In genomic region chr11:206002-206384, GRCh38 we compare ENCODE assay signal across 9 cellular contexts. TPM values are rescaled to one million over a fixed set of nuclear protein-coding genes. Genes with fewer than 3 reads are reported as not detected.
DNase-seq lines count a peak whose midpoint lies in the region; ATAC-seq and TF ChIP-seq lines count a peak whose summit lies in the region.
"Had no signal": no experiment of that assay in that cellular context is flagged by ENCODE, and none has a peak within 500 bp of the region (broad histone marks: within the 10 kb centered on the region; RNA-seq: fewer than 3 reads in every experiment).

No MANE protein-coding gene starts in this region.

- no peaks in the 10 kb centered on the region for H3K9me3 Mint-ChIP-seq in chondrocyte (ENCODE audit: low read depth)

- DNase-seq in chondrocyte (ENCODE audit: low spot score) = peak; percentile 68
- DNase-seq in pons (ENCODE audit: low spot score) = no peak
- no peak for DNase-seq in activated gamma-delta T cell treated with Interleukin-2 at 50 U/mL for 16 hours
- no peak for DNase-seq in foreskin melanocyte

- no peak for ATAC-seq in GM18867 (IDR thresholded peaks at IDR 0.05; ENCODE audit: unreplicated experiment)

- H3K79me2 ChIP-seq in KMS-11 (ENCODE audit: insufficient read depth, low read depth) = peaks cover 40% of the 10 kb centered on the region

- no peaks in the 10 kb centered on the region for H3K27me3 Mint-ChIP-seq in chondrocyte (ENCODE audit: low read depth)

- no peaks in the 10 kb centered on the region for H3K9me3 ChIP-seq in muscle layer of colon (ENCODE audit: low read length)

- peak overlapping the region; percentile 98 for H3K27ac Mint-ChIP-seq in chondrocyte (ENCODE audit: unreplicated experiment)

- H3K27ac ChIP-seq in 22Rv1 = peak overlapping the region; percentile 99
- no peak overlapping the region for H3K27ac ChIP-seq in KMS-11
- peak overlapping the region; percentile 92 for H3K27ac ChIP-seq in muscle layer of colon (ENCODE audit: low read depth, low read length)

- no peaks in the 10 kb centered on the region for H4K20me1 ChIP-seq in KMS-11 (ENCODE audit: insufficient read depth)

- H3K36me3 ChIP-seq in KMS-11 (ENCODE audit: insufficient read depth) = no peaks in the 10 kb centered on the region; the same call in 1 of the 2 replicates
- H3K36me3 ChIP-seq in muscle layer of colon (ENCODE audit: insufficient read depth, low read length) = peaks cover 65% of the 10 kb centered on the region

- peak overlapping the region; percentile 74 for H3K4me2 ChIP-seq in KMS-11

- H3K4me3 Mint-ChIP-seq in chondrocyte (ENCODE audit: unreplicated experiment) = peak overlapping the region; percentile 99

- H3K9ac ChIP-seq in KMS-11 (peak overlapping the region; percentile 77; the same call in 1 of the 2 replicates), muscle layer of colon (ENCODE audit: low read length) (peak overlapping the region; percentile 92)

- no peak overlapping the region for H2AFZ ChIP-seq in KMS-11 (ENCODE audit: low read depth)

- H3K27me3 ChIP-seq in KMS-11 (ENCODE audit: insufficient read depth, low read depth) (no peaks in the 10 kb centered on the region), muscle layer of colon (ENCODE audit: control insufficient read depth in 1 of 2, insufficient read depth in 2 of 2, low read length in 2 of 2) (no peaks in the 10 kb centered on the region)

- H3K4me1 ChIP-seq in KMS-11 (ENCODE audit: low read depth, poor library complexity, severe bottlenecking) (peaks cover 18% of the 10 kb centered on the region), muscle layer of colon (ENCODE audit: insufficient read depth, low read length) (peaks cover 36% of the 10 kb centered on the region)

- H3K36me3 Mint-ChIP-seq in chondrocyte (ENCODE audit: low read depth) = peaks cover 13% of the 10 kb centered on the region

- TF ChIP-seq CTCF in 22Rv1 (IDR thresholded peaks at IDR 0.05) = no peak
- no peak for TF ChIP-seq CTCF in KMS-11 (conservative IDR thresholded peaks at IDR 0.05; ENCODE audit: low read depth, low read length)
- no peak for TF ChIP-seq CTCF in chondrocyte (IDR thresholded peaks at IDR 0.05)

- H3K4me1 Mint-ChIP-seq in chondrocyte (ENCODE audit: low read depth) = peaks cover 47% of the 10 kb centered on the region

- H3K4me3 ChIP-seq in KMS-11 (IDR thresholded peaks at IDR 0.05; ENCODE audit: insufficient read depth, low read depth, low read length) (no peak overlapping the region), muscle layer of colon (ENCODE audit: low read depth in 1 of 2, low read length in 2 of 2) (peak overlapping the region; percentile 63 to 99)

RNA-seq across cellular contexts. Expression of gene BET1L, which starts 1.2 kb away (rescaled TPM):
- total RNA-seq in chondrocyte = 58.0 to 71.1 TPM (median 59.6 TPM) in 3 replicates

RNA-seq across cellular contexts. Expression of gene RIC8A, which starts 1.5 kb away (rescaled TPM):
- total RNA-seq in chondrocyte = 107 to 130 TPM (median 124 TPM) in 3 replicates

RNA-seq across cellular contexts. Expression of gene SCGB1C1, which starts 13.1 kb away (rescaled TPM):
- not detected in 3 replicates for total RNA-seq in chondrocyte
- total RNA-seq: LHCN-M2 had no signal

RNA-seq across cellular contexts. Expression of gene SIRT3, which starts 30.1 kb away (rescaled TPM):
- total RNA-seq in chondrocyte = 14.5 to 20.9 TPM (median 18.5 TPM) in 3 replicates

RNA-seq across cellular contexts. Expression of gene PSMD13, which starts 30.8 kb away (rescaled TPM):
- 103 to 122 TPM (median 104 TPM) in 3 replicates for total RNA-seq in chondrocyte
